In the genomic region with DNA sequence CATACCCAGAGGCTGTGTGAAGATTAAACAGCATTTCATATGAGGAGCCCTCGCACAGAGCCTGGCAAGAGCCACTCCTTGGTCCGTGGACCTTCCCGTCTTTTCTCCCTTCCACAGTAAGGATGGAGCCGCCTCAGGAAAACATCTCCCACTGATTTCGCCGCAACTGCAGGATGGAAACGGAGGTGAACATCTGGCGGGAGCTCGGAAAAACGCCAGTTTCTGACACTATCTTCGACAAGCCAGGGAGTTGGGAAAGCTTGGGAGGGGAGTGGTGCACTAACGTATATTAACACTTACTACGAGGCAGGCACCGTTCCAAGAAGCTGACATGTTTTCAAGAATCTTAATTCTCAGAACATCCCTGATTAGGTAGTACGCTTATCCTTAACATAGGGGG, we compare ENCODE assay signal across 22 cellular contexts.
"Had no signal": no experiment of that assay in that cellular context is flagged by ENCODE, and none has a peak within 500 bp of the region (broad histone marks: within the 10 kb centered on the region; RNA-seq: fewer than 3 reads in every experiment).

No MANE protein-coding gene starts in this region.

- H3K27me3 ChIP-seq: cardiac muscle cell, hepatocyte, thyroid gland had no signal

- H3K4me2 ChIP-seq: hepatocyte had no signal

- H3K4me1 ChIP-seq: thyroid gland had no signal

- H2AFZ ChIP-seq: hepatocyte had no signal

- ATAC-seq: activated naive CD4-positive, alpha-beta T cell treated with anti-CD3 and anti-CD28 coated beads, Interleukin-2, amount 50 U/mL, for 72 hours; left colon; lower lobe of right lung; WTC11 had no signal

- DNase-seq: activated CD4-positive, alpha-beta memory T cell treated with anti-CD3 and anti-CD28 coated beads for 36 hours; activated CD4-positive, alpha-beta T cell treated with anti-CD3 and anti-CD28 coated beads for 4 hours; activated gamma-delta T cell treated with Interleukin-2 at 50 U/mL for 16 hours; activated T-cell treated with anti-CD3 and anti-CD28 coated beads for 4 hours; amniotic stem cell; left colon; lower lobe of right lung; midbrain; occipital lobe; stimulated activated naive CD4-positive, alpha-beta T cell; SW 1271; T-helper 2 cell; thyroid gland had no signal

- FAIRE-seq: colon, TTC549, urothelium cell line had no signal

- H3K9me3 Mint-ChIP-seq: activated CD4-positive, alpha-beta memory T cell treated with anti-CD3 and anti-CD28 coated beads for 36 hours; activated naive CD4-positive, alpha-beta T cell treated with anti-CD3 and anti-CD28 coated beads, Interleukin-2, amount 50 U/mL, for 72 hours; activated T-helper 1 cell treated with anti-CD3 and anti-CD28 coated beads, Interleukin-12 subunit alpha, Interleukin-12 subunit beta, Interleukin-2, Interleukin-4 antibody, amounts not matched to agents 30 ng/mL and 10 ng/mL and 1 ng/mL, durations not matched to agents 14 hours and 24 hours and 36 hours; nephron; WTC11 had no signal

- H3K4me3 Mint-ChIP-seq: activated CD4-positive, alpha-beta memory T cell treated with anti-CD3 and anti-CD28 coated beads for 36 hours; activated T-helper 1 cell treated with anti-CD3 and anti-CD28 coated beads, Interleukin-12 subunit alpha, Interleukin-12 subunit beta, Interleukin-2, Interleukin-4 antibody, amounts not matched to agents 30 ng/mL and 10 ng/mL and 1 ng/mL, durations not matched to agents 14 hours and 24 hours and 36 hours; nephron; WTC11 had no signal

- H3K36me3 Mint-ChIP-seq: activated CD4-positive, alpha-beta memory T cell treated with anti-CD3 and anti-CD28 coated beads for 36 hours; activated naive CD4-positive, alpha-beta T cell treated with anti-CD3 and anti-CD28 coated beads, Interleukin-2, amount 50 U/mL, for 72 hours; WTC11 had no signal

- H3K4me3 ChIP-seq: cardiac muscle cell, hepatocyte, lower lobe of right lung, thyroid gland had no signal

- H3K27ac Mint-ChIP-seq: activated CD4-positive, alpha-beta memory T cell treated with anti-CD3 and anti-CD28 coated beads for 36 hours; activated naive CD4-positive, alpha-beta T cell treated with anti-CD3 and anti-CD28 coated beads, Interleukin-2, amount 50 U/mL, for 72 hours; activated T-helper 1 cell treated with anti-CD3 and anti-CD28 coated beads, Interleukin-12 subunit alpha, Interleukin-12 subunit beta, Interleukin-2, Interleukin-4 antibody, amounts not matched to agents 30 ng/mL and 10 ng/mL and 1 ng/mL, durations not matched to agents 14 hours and 24 hours and 36 hours; nephron; WTC11 had no signal

- H3K9me3 ChIP-seq: lower lobe of right lung, thyroid gland had no signal

- H3K36me3 ChIP-seq: cardiac muscle cell, lower lobe of right lung, thyroid gland had no signal

- H3K79me2 ChIP-seq: hepatocyte had no signal

- H3K27me3 Mint-ChIP-seq: activated CD4-positive, alpha-beta memory T cell treated with anti-CD3 and anti-CD28 coated beads for 36 hours had no signal

- H3K27ac ChIP-seq: cardiac muscle cell, hepatocyte, lower lobe of right lung, thyroid gland had no signal
